Comparison of ENCODE assay signal across 19 cellular contexts in the genomic region with DNA sequence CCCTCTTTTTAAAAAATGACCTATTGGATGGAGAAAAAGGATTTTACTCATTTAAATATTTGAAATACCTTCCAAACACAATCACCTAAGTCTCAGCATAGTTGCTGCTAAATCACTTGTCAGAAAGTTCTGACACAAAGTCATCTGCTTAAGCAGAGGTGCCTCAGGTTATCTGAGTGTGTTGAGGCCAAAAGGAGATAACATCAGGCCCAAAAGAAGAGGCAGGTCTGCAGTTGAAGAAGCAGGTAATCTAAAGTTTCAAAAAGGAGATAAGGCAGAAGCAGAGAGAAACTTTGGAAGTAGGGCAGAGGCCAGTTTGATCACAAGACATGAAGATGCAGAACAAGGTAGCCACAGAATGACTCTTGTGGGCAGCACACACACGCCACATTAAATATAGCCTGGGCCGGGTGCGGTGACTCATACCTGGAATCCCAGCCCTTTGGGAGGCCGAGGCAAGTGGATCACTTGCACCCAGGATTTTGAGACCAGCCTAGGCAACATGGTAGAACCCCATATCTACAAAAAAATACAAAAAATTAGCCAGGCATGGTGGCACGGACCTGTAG.
DNase-seq lines count a peak whose midpoint lies in the region; ATAC-seq and TF ChIP-seq lines count a peak whose summit lies in the region.
"Had no signal": no experiment of that assay in that cellular context is flagged by ENCODE, and none has a peak within 500 bp of the region (broad histone marks: within the 10 kb centered on the region; RNA-seq: fewer than 3 reads in every experiment).

No MANE protein-coding gene starts in this region.

- H3K4me3 ChIP-seq in psoas muscle, result no peak overlapping the region
- H3K4me3 ChIP-seq: pancreas, skin epidermis, upper lobe of left lung had no signal

- H3K27me3 ChIP-seq in psoas muscle (ENCODE audit: insufficient read depth in 3 of 3, low read length in 2 of 3), result no peaks in the 10 kb centered on the region
- H3K27me3 ChIP-seq: foreskin keratinocyte, pancreas, upper lobe of left lung had no signal

- intact Hi-C loops in psoas muscle (cut with DNase I), result no loop called here
- intact Hi-C loops in activated CD4-positive, alpha-beta T cell treated with anti-CD3 and anti-CD28 coated beads for 36 hours (cut with DNase I, micrococcal nuclease), result no loop called here

- H3K4me3 Mint-ChIP-seq in activated CD4-positive, alpha-beta T cell treated with anti-CD3 and anti-CD28 coated beads for 36 hours, result no peak overlapping the region
- H3K4me3 Mint-ChIP-seq: stimulated activated memory B cell treated with anti-CD40 and anti-IgM and Interleukin-4, amounts not matched to agents 10 μg/mL and 1 μg/mL and 100 μg/mL, for 72 hours had no signal

- no peak overlapping the region for H3K27ac ChIP-seq in psoas muscle
- H3K27ac ChIP-seq: foreskin keratinocyte, pancreas, skin epidermis, upper lobe of left lung, VCaP had no signal

- 83 to 92% (median 87%) methylated on average over 5 of the region's 5 CpGs for WGBS in psoas muscle, 3 donors

- no peaks in the 10 kb centered on the region for H3K4me1 Mint-ChIP-seq in activated CD4-positive, alpha-beta T cell treated with anti-CD3 and anti-CD28 coated beads for 36 hours
- H3K4me1 Mint-ChIP-seq: stimulated activated memory B cell treated with anti-CD40 and anti-IgM and Interleukin-4, amounts not matched to agents 10 μg/mL and 1 μg/mL and 100 μg/mL, for 72 hours had no signal

- DNase-seq in ELF-1 (ENCODE audit: low read depth, low spot score), result peak; percentile 11
- DNase-seq in activated naive CD4-positive, alpha-beta T cell treated with anti-CD3 and anti-CD28 coated beads, Interleukin-2, amount 50 U/mL, for 16 hours, result no peak
- DNase-seq in psoas muscle, result no peak
- no peak for DNase-seq in activated gamma-delta T cell treated with Interleukin-2 at 50 U/mL for 16 hours
- no peak for DNase-seq in activated CD4-positive, alpha-beta T cell treated with anti-CD3 and anti-CD28 coated beads for 36 hours
- DNase-seq: activated CD8-positive, alpha-beta memory T cell treated with anti-CD3 and anti-CD28 coated beads for 24 hours; foreskin keratinocyte; H7; NCI-H1092 treated with DMSO at 0.1 percent for 48 hours; NCI-H226; NK-92 treated with Interleukin-12 subunit alpha and Interleukin-12 subunit beta, amount 100 ng/mL, for 24 hours; pancreas; upper lobe of left lung had no signal

- POLR2A ChIA-PET in activated CD4-positive, alpha-beta T cell treated with anti-CD3 and anti-CD28 coated beads for 36 hours (lab: Charles Lee), result no interaction called here

- H3K36me3 Mint-ChIP-seq in activated CD4-positive, alpha-beta T cell treated with anti-CD3 and anti-CD28 coated beads for 36 hours (ENCODE audit: low read depth), result no peaks in the 10 kb centered on the region
- H3K36me3 Mint-ChIP-seq: stimulated activated memory B cell treated with anti-CD40 and anti-IgM and Interleukin-4, amounts not matched to agents 10 μg/mL and 1 μg/mL and 100 μg/mL, for 72 hours had no signal

- no peaks in the 10 kb centered on the region for H3K9me3 Mint-ChIP-seq in activated CD4-positive, alpha-beta T cell treated with anti-CD3 and anti-CD28 coated beads for 36 hours (ENCODE audit: low read depth)

- no peak overlapping the region for H3K27ac Mint-ChIP-seq in activated CD4-positive, alpha-beta T cell treated with anti-CD3 and anti-CD28 coated beads for 36 hours
- H3K27ac Mint-ChIP-seq: stimulated activated memory B cell treated with anti-CD40 and anti-IgM and Interleukin-4, amounts not matched to agents 10 μg/mL and 1 μg/mL and 100 μg/mL, for 72 hours had no signal

- CTCF ChIA-PET in activated CD4-positive, alpha-beta T cell treated with anti-CD3 and anti-CD28 coated beads for 36 hours (lab: Charles Lee), result no interaction called here

- peak; percentile 78 for ATAC-seq in GM19035 (IDR thresholded peaks at IDR 0.05; ENCODE audit: unreplicated experiment)
- peak; percentile 65 for ATAC-seq in HG02759 (IDR thresholded peaks at IDR 0.05; ENCODE audit: unreplicated experiment)
- peak; percentile 84 for ATAC-seq in HG03469 (IDR thresholded peaks at IDR 0.05; ENCODE audit: unreplicated experiment)
- ATAC-seq in psoas muscle, result no peak
- no peak for ATAC-seq in activated CD4-positive, alpha-beta T cell treated with anti-CD3 and anti-CD28 coated beads for 36 hours
- ATAC-seq: foreskin keratinocyte; pancreas; stimulated activated memory B cell treated with anti-CD40 and anti-IgM and Interleukin-4, amounts not matched to agents 10 μg/mL and 1 μg/mL and 100 μg/mL, for 72 hours had no signal

- no peaks in the 10 kb centered on the region for H3K36me3 ChIP-seq in psoas muscle (ENCODE audit: insufficient read depth in 1 of 2, low read depth in 1 of 2)
- H3K36me3 ChIP-seq: pancreas, upper lobe of left lung had no signal

- H3K9me3 ChIP-seq in psoas muscle, result no peaks in the 10 kb centered on the region
- H3K9me3 ChIP-seq: pancreas, upper lobe of left lung had no signal

- no peak for TF ChIP-seq CTCF in psoas muscle (IDR thresholded peaks at IDR 0.05)

- H3K27me3 Mint-ChIP-seq in activated CD4-positive, alpha-beta T cell treated with anti-CD3 and anti-CD28 coated beads for 36 hours, result peaks cover 3% of the 10 kb centered on the region
- H3K27me3 Mint-ChIP-seq: stimulated activated memory B cell treated with anti-CD40 and anti-IgM and Interleukin-4, amounts not matched to agents 10 μg/mL and 1 μg/mL and 100 μg/mL, for 72 hours had no signal

- no peaks in the 10 kb centered on the region for H3K4me1 ChIP-seq in psoas muscle
- H3K4me1 ChIP-seq: foreskin keratinocyte, pancreas, upper lobe of left lung had no signal

Comparison
In these comparisons a context has a peak if more than half of its experiments do, and no peak if none do; other contexts are left out.
1. ATAC-seq: peak in GM19035 (single experiment), HG02759 (single experiment) and HG03469 (single experiment); none in psoas muscle (0 of 4) and activated CD4-positive, alpha-beta T cell treated with anti-CD3 and anti-CD28 coated beads for 36 hours (single experiment).